In genomic region chr13:27909378-27909777, GRCh38 we compare ENCODE assay signal across 10 cellular contexts. TPM values are rescaled to one million over a fixed set of nuclear protein-coding genes. Genes with fewer than 3 reads are reported as not detected.
"Had no signal": no experiment of that assay in that cellular context is flagged by ENCODE, and none has a peak within 500 bp of the region (broad histone marks: within the 10 kb centered on the region; RNA-seq: fewer than 3 reads in every experiment).

No MANE protein-coding gene starts in this region.

- H3K4me3 Mint-ChIP-seq: IgD-negative memory B cell had no signal

- H3K9ac ChIP-seq: KMS-11 had no signal

- H3K27ac Mint-ChIP-seq: IgD-negative memory B cell had no signal

- H3K4me3 ChIP-seq: K562 had no signal

- DNase-seq: IMR-90, KBM-7, KG1 had no signal

- H3K36me3 Mint-ChIP-seq: IgD-negative memory B cell had no signal

- H3K4me2 ChIP-seq: KMS-11 had no signal

- H3K27ac ChIP-seq: HL-60, KMS-11 had no signal

- H3K9me3 Mint-ChIP-seq: IgD-negative memory B cell had no signal

- FAIRE-seq: HepG2, HTR-8/SVneo, K562 had no signal

- ATAC-seq: HepG2, K562 had no signal

RNA-seq across cellular contexts. Expression of gene PDX1, which starts 10.4 kb away (rescaled TPM):
- total RNA-seq: HT1080, IMR-90, K562 had no signal
- polyA plus RNA-seq: HepG2, IgD-negative memory B cell, IMR-90, K562 had no signal

RNA-seq across cellular contexts. Expression of gene CDX2, which starts 59.7 kb away (rescaled TPM):
- total RNA-seq: HT1080, IMR-90 had no signal
- polyA plus RNA-seq: HepG2, IgD-negative memory B cell, IMR-90, K562 had no signal
